Comparison of ENCODE assay signal across 8 cellular contexts in the genomic region with DNA sequence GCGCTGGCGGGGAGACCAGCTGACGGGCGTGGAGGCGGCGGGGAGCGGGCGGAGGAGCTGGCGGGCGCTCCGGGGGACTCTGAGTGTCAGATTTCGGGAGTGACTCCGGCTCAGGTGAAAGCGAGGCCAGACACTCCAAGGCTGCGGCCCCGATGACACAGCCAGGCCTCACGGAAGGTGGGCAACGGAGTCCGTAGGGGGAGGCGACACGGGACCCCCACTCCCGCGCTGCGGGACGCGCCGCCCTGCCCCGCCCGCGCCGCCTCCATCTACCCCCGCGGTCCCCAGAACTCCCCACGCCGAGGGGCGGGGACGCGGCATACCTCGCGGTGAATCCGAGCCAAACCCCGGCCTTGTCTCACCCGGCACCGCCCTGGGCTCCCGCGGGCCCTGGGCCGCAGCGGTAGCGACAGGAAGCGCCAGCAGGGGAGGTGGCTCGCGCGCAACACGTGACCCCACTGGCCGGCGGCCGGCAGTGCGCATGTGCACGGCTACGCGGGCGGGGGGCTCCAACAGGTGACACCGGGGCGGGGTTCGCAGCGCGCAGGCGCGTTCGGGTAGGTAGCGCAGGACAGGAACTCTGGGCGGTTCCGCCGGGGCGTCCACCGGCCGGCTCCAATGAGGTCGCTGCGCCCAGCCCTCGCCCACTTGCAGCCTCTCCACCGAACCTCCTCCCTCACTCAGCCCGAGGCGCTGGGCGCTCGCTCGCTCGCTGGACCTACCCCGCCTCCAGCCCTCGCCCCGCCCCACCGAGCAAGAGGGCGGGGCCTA. TPM values are rescaled to one million over a fixed set of nuclear protein-coding genes. Genes with fewer than 3 reads are reported as not detected.
DNase-seq lines count a peak whose midpoint lies in the region; ATAC-seq, FAIRE-seq and TF ChIP-seq lines count a peak whose summit lies in the region.

A gene with protein sequence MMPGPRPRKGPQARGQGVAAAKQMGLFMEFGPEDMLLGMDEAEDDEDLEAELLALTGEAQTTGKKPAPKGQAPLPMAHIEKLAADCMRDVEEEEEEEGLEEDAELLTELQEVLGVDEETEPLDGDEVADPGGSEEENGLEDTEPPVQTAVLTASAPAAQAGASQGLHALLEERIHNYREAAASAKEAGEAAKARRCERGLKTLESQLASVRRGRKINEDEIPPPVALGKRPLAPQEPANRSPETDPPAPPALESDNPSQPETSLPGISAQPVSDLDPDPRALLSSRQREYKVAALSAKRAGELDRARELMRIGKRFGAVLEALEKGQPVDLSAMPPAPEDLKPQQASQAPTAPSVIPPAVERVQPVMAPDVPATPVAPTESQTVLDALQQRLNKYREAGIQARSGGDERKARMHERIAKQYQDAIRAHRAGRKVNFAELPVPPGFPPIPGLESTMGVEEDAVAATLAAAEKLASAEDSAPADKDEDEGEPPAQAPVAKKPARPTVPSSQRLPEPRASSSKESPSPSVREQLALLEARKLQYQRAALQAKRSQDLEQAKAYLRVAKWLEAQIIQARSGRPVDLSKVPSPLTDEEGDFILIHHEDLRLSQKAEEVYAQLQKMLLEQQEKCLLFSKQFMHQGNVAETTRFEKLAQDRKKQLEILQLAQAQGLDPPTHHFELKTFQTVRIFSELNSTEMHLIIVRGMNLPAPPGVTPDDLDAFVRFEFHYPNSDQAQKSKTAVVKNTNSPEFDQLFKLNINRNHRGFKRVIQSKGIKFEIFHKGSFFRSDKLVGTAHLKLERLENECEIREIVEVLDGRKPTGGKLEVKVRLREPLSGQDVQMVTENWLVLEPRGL (minus strand): TSS at position 460 of the 771 bp plus-strand sequence. CDS start 1,585 bp downstream, outside the sequence.

- peak within 1 kb of the TSS; percentile 80 for H2AFZ ChIP-seq in keratinocyte (ENCODE audit: control insufficient read depth, low read length)

- H3K27ac ChIP-seq in keratinocyte (ENCODE audit: control insufficient read depth, insufficient read depth, low read length), result peak within 1 kb of the TSS; percentile 95

- DNase-seq in AML-193 (lab: John Stamatoyannopoulos, UW) (peak; percentile 94 to 96), NCI-H460 (ENCODE audit: extremely low read depth, low read depth) (peak; percentile 94), cerebellar nuclear complex (lab: John Stamatoyannopoulos, UW) (peak; percentile 67 to 95), keratinocyte (ENCODE audit: low read depth, low spot score) (peak; percentile 95)
- peak; percentile 100 for DNase-seq in activated CD4-positive, CD25-positive, alpha-beta regulatory T cell treated with anti-CD3 and anti-CD28 coated beads, Interleukin-2, amount 50 U/mL, for 72 hours
- DNase-seq in stimulated activated CD4-positive, alpha-beta T cell treated with anti-CD3 and anti-CD28 coated beads, Interleukin-15, amount 100 ng/mL, for 1 hour (ENCODE audit: low read depth in 1 of 2, low spot score in 1 of 2), result peak; percentile 99 to 100

- peak within 1 kb of the TSS; percentile 95 for H3K9ac ChIP-seq in keratinocyte (ENCODE audit: control insufficient read depth, extremely low read depth, insufficient read depth, low read length)

- H3K4me3 ChIP-seq in keratinocyte (ENCODE audit: control insufficient read depth in 2 of 3, extremely low read depth in 1 of 3, insufficient read depth in 2 of 3, low read depth in 1 of 3, low read length in 3 of 3), result peak within 1 kb of the TSS; percentile 78 to 96 (median 96)

- H3K36me3 ChIP-seq in keratinocyte (ENCODE audit: control insufficient read depth in 2 of 2, extremely low read depth in 1 of 2, insufficient read depth in 2 of 2, low read length in 2 of 2), result peaks cover 11 to 13% of the 10 kb centered on the region in 2 experiments

- peaks cover 2% of the 10 kb centered on the region for H3K9me1 ChIP-seq in keratinocyte (ENCODE audit: control insufficient read depth, extremely low read depth, insufficient read depth, low read length)

- peak within 1 kb of the TSS; percentile 93 for H3K4me2 ChIP-seq in keratinocyte (ENCODE audit: control insufficient read depth, extremely low read depth, insufficient read depth, low read depth, low read length)

- peak in 1 of 3 experiments; percentile 9 for TF ChIP-seq CTCF in keratinocyte (optimal IDR thresholded peaks at IDR 0.05 in 1 of 3, IDR thresholded peaks at IDR 0.05 in 1 of 3, conservative IDR thresholded peaks at IDR 0.05 in 1 of 3; ENCODE audit: extremely low read depth in 1 of 3, insufficient read depth in 2 of 3, low read length in 3 of 3)

- no peaks in the 10 kb centered on the region for H3K27me3 ChIP-seq in keratinocyte (ENCODE audit: control insufficient read depth, extremely low read depth, insufficient read depth, low read length)

- H3K4me1 ChIP-seq in keratinocyte (ENCODE audit: control insufficient read depth, extremely low read depth, insufficient read depth, low read length), result peaks cover 29% of the 10 kb centered on the region

- no peaks in the 10 kb centered on the region for H4K20me1 ChIP-seq in keratinocyte (ENCODE audit: control insufficient read depth, extremely low read depth, insufficient read depth, low read length)

- FAIRE-seq in keratinocyte (lab: Jason Lieb, UNC), result no peak

- ATAC-seq in GM19043 (IDR thresholded peaks at IDR 0.05; ENCODE audit: low read depth, unreplicated experiment), result peak; percentile 93
- ATAC-seq in HG03378 (IDR thresholded peaks at IDR 0.05; ENCODE audit: unreplicated experiment), result peak; percentile 78

- dilution Hi-C loops in keratinocyte (cut with MboI; ENCODE audit: extremely low pct_ligation_motif_present, low sequenced_read_pairs), result no loop called here

- no peaks in the 10 kb centered on the region for H3K9me3 ChIP-seq in keratinocyte (ENCODE audit: control insufficient read depth, low read depth, low read length)

- H3K79me2 ChIP-seq in keratinocyte (ENCODE audit: control insufficient read depth, insufficient read depth, low read length), result peaks cover 20% of the 10 kb centered on the region

RNA-seq across cellular contexts. Expression of the gene that starts here (rescaled TPM):
- 13.7 and 16.1 TPM in 2 replicates for total RNA-seq in NCI-H460 (2014; rRNA removed; shearing (Covaris generic))
- polyA plus RNA-seq in NCI-H460 (2014; cell fraction: nucleus; rRNA removed), result 35.8 and 50.9 TPM in 2 replicates
- 12.5 to 14.4 TPM (median 13.6 TPM) in 3 replicates for polyA plus RNA-seq in keratinocyte
- 6.5 TPM for polyA plus RNA-seq in keratinocyte (2011; ENCODE audit: low read depth)
- polyA plus RNA-seq in keratinocyte (2011; cell fraction: cytosol; rRNA removed), result 10.8 and 11.2 TPM in 2 replicates
- 24.2 and 30.2 TPM in 2 replicates for polyA plus RNA-seq in keratinocyte (2011; cell fraction: nucleus; rRNA removed)
- 9.5 and 19.0 TPM in 2 replicates for polyA plus RNA-seq in keratinocyte (2012; ENCODE audit: low replicate concordance)
- 13.1 to 32.5 TPM (median 13.9 TPM) in 3 replicates for polyA minus RNA-seq in keratinocyte
- 23.6 TPM for polyA minus RNA-seq in keratinocyte (2011; cell fraction: cytosol; rRNA and poly(A)+ RNA removed)
- polyA minus RNA-seq in keratinocyte (2011; cell fraction: nucleus; rRNA and poly(A)+ RNA removed), result 10.7 and 12.7 TPM in 2 replicates

Comparison
In these comparisons a context has a peak if more than half of its experiments do, and no peak if none do; other contexts are left out.
1. Peak in every context shown above with its lines: DNase-seq, ATAC-seq, H3K4me3 ChIP-seq and H3K27ac ChIP-seq.